In genomic region chr17:81395600-81396277, GRCh38 we compare ENCODE assay signal across 8 cellular contexts. TPM values are rescaled to one million over a fixed set of nuclear protein-coding genes. Genes with fewer than 3 reads are reported as not detected.
DNase-seq lines count a peak whose midpoint lies in the region; ATAC-seq and TF ChIP-seq lines count a peak whose summit lies in the region.

No MANE protein-coding gene starts in this region.

- intact Hi-C loops in adrenal gland (cut with DNase I) = loop anchor here (10.0 kb wide), 2 partner anchors 89 to 101 kb away; partner anchors contain the start of gene SLC38A10 (in 1 of the 2)
- intact Hi-C loops in right lobe of liver (cut with DNase I) = no loop called here
- intact Hi-C loops in tibial artery (cut with DNase I; ENCODE audit: low total_unique reads) = no loop called here

- H3K36me3 Mint-ChIP-seq in activated CD8-positive, alpha-beta memory T cell treated with anti-CD3 and anti-CD28 coated beads, Interleukin-2, amount 10 ng/mL, durations not matched to agents 7 days and 5 days = peaks cover 11% of the 10 kb centered on the region

- TF ChIP-seq POLR2A in adrenal gland (IDR thresholded peaks at IDR 0.05) = no peak
- no peak for TF ChIP-seq POLR2A in right lobe of liver (IDR thresholded peaks at IDR 0.05)

- peaks cover 27 to 29% of the 10 kb centered on the region in 2 donors for H3K4me1 ChIP-seq in adrenal gland (replicated peaks in 1 of 2)
- H3K4me1 ChIP-seq in right lobe of liver = peaks cover 0 to 42% (median 18%) of the 10 kb centered on the region in 4 donors
- H3K4me1 ChIP-seq in tibial artery = peaks cover 7 to 37% (median 29%) of the 10 kb centered on the region in 4 donors
- H3K4me1 ChIP-seq in effector memory CD4-positive, alpha-beta T cell (ENCODE audit: control insufficient read depth, insufficient read depth, low read length, poor library complexity, severe bottlenecking) = peaks cover 65% of the 10 kb centered on the region

- H3K4me1 Mint-ChIP-seq in activated CD8-positive, alpha-beta memory T cell treated with anti-CD3 and anti-CD28 coated beads, Interleukin-2, amount 10 ng/mL, durations not matched to agents 7 days and 5 days = peaks cover 25% of the 10 kb centered on the region

- H3K27me3 Mint-ChIP-seq in activated CD8-positive, alpha-beta memory T cell treated with anti-CD3 and anti-CD28 coated beads, Interleukin-2, amount 10 ng/mL, durations not matched to agents 7 days and 5 days = peaks cover 61% of the 10 kb centered on the region

- no peak for DNase-seq in activated CD8-positive, alpha-beta memory T cell treated with anti-CD3 and anti-CD28 coated beads, Interleukin-2, amount 10 ng/mL, durations not matched to agents 7 days and 5 days
- no peak for DNase-seq in activated CD8-positive, alpha-beta memory T cell treated with anti-CD3 and anti-CD28 coated beads, Interleukin-2, amount 50 U/mL, for 48 hours
- DNase-seq in adrenal gland (no peak), right lobe of liver (no peak), tibial artery (no peak), Ammon's horn (ENCODE audit: low spot score) (no peak), GM19240 (ENCODE audit: insufficient read length, low spot score) (no peak)
- DNase-seq in effector memory CD4-positive, alpha-beta T cell = no peak

- H3K27me3 ChIP-seq in adrenal gland = no peaks in the 10 kb centered on the region
- no peaks in the 10 kb centered on the region for H3K27me3 ChIP-seq in right lobe of liver
- H3K27me3 ChIP-seq in tibial artery = no peaks in the 10 kb centered on the region
- H3K27me3 ChIP-seq in effector memory CD4-positive, alpha-beta T cell (replicated peaks; ENCODE audit: control insufficient read depth, insufficient read depth, low read length, poor library complexity, severe bottlenecking) = peaks cover 74% of the 10 kb centered on the region

- H3K9me3 Mint-ChIP-seq in activated CD8-positive, alpha-beta memory T cell treated with anti-CD3 and anti-CD28 coated beads, Interleukin-2, amount 10 ng/mL, durations not matched to agents 7 days and 5 days (ENCODE audit: low read depth) = no peaks in the 10 kb centered on the region

- H3K4me3 ChIP-seq in adrenal gland (peak overlapping the region in 2 of 4 donors; percentile 61 to 96), right lobe of liver (peak overlapping the region; percentile 47 to 63 (median 53)), tibial artery (peak overlapping the region; percentile 86 to 92)
- H3K4me3 ChIP-seq in effector memory CD4-positive, alpha-beta T cell (ENCODE audit: insufficient read depth, low read depth, low read length, poor library complexity, severe bottlenecking) = no peak overlapping the region

- H3K9me3 ChIP-seq in adrenal gland (replicated peaks in 1 of 3) (no peaks in the 10 kb centered on the region), right lobe of liver (no peaks in the 10 kb centered on the region), tibial artery (no peaks in the 10 kb centered on the region)
- H3K9me3 ChIP-seq in effector memory CD4-positive, alpha-beta T cell (ENCODE audit: control insufficient read depth, low read length) = no peaks in the 10 kb centered on the region

- peak overlapping the region in 4 of 5 donors; percentile 82 to 96 (median 93) for H3K27ac ChIP-seq in adrenal gland
- peak overlapping the region; percentile 96 to 98 (median 96) for H3K27ac ChIP-seq in right lobe of liver
- peak overlapping the region; percentile 95 to 99 for H3K27ac ChIP-seq in tibial artery
- H3K27ac ChIP-seq in effector memory CD4-positive, alpha-beta T cell (ENCODE audit: insufficient read depth, low read length, poor library complexity, severe bottlenecking) = no peak overlapping the region

- TF ChIP-seq CTCF in adrenal gland (IDR thresholded peaks at IDR 0.05) (no peak), right lobe of liver (IDR thresholded peaks at IDR 0.05) (no peak), tibial artery (IDR thresholded peaks at IDR 0.05) (no peak)

- peak overlapping the region; percentile 80 for H3K27ac Mint-ChIP-seq in activated CD8-positive, alpha-beta memory T cell treated with anti-CD3 and anti-CD28 coated beads, Interleukin-2, amount 10 ng/mL, durations not matched to agents 7 days and 5 days

- CTCF ChIA-PET in activated CD8-positive, alpha-beta memory T cell treated with anti-CD3 and anti-CD28 coated beads, Interleukin-2, amount 10 ng/mL, durations not matched to agents 7 days and 5 days (lab: Charles Lee) = interaction anchor here (1.3 to 2.5 kb wide), 2 partner anchors 88 to 89 kb away, joined by 5 to 16 read pairs; no protein-coding TSS in a partner anchor

- 10 to 16% (median 13%) methylated on average over 27 to 43 of the region's 43 CpGs for WGBS in adrenal gland, 4 donors
- 1% methylated on average over 14 of the region's 43 CpGs for WGBS in right lobe of liver (ENCODE audit: insufficient coverage, low coverage, low lambda C conversion rate, missing lambda C conversion rate)

- no peak for ATAC-seq in activated CD8-positive, alpha-beta memory T cell treated with anti-CD3 and anti-CD28 coated beads, Interleukin-2, amount 10 ng/mL, durations not matched to agents 7 days and 5 days
- ATAC-seq in right lobe of liver = peak in 1 of 4 donors; percentile 2

- H3K4me3 Mint-ChIP-seq in activated CD8-positive, alpha-beta memory T cell treated with anti-CD3 and anti-CD28 coated beads, Interleukin-2, amount 10 ng/mL, durations not matched to agents 7 days and 5 days = peak overlapping the region; percentile 46

- H3K36me3 ChIP-seq in adrenal gland (replicated peaks in 1 of 2) (no peaks in the 10 kb centered on the region), right lobe of liver (no peaks in the 10 kb centered on the region), tibial artery (no peaks in the 10 kb centered on the region)
- no peaks in the 10 kb centered on the region for H3K36me3 ChIP-seq in effector memory CD4-positive, alpha-beta T cell (ENCODE audit: control insufficient read depth, insufficient read depth, low read length)

RNA-seq across cellular contexts. Expression of gene BAHCC1, which starts 0.5 kb away (rescaled TPM):
- under 1 TPM; 0.23 to 0.64 TPM for total RNA-seq in activated CD8-positive, alpha-beta memory T cell treated with anti-CD3 and anti-CD28 coated beads, Interleukin-2, amount 10 ng/mL, durations not matched to agents 7 days and 5 days
- total RNA-seq in adrenal gland = 10 to 100 TPM; 13.0 to 35.3 (median 19.2) TPM
- polyA plus RNA-seq in adrenal gland = 10 to 100 TPM in 2 of 3 donors, 1 to 10 TPM in 1; 2.1 to 68.0 (median 18.2) TPM
- total RNA-seq in right lobe of liver = 1 to 10 TPM; 2.5 to 6.4 (median 4.9) TPM

Comparison
In these comparisons a context has a peak if more than half of its experiments do, and no peak if none do; other contexts are left out.
1. intact Hi-C loops: an anchor here in adrenal gland (10.0 kb wide); none called in right lobe of liver and tibial artery.